ENCODE assay signal across 27 cellular contexts in genomic region chr2:22957441-22957840, GRCh38.
"Had no signal": no experiment of that assay in that cellular context is flagged by ENCODE, and none has a peak within 500 bp of the region (broad histone marks: within the 10 kb centered on the region; RNA-seq: fewer than 3 reads in every experiment).

No MANE protein-coding gene starts in this region.

- H3K4me2 ChIP-seq: PC-9 had no signal

- H3K27me3 ChIP-seq: brain microvascular endothelial cell had no signal

- H2AFZ ChIP-seq: PC-9 had no signal

- H3K27ac Mint-ChIP-seq: activated CD4-positive, alpha-beta memory T cell treated with anti-CD3 and anti-CD28 coated beads, Interleukin-2, amount 10 ng/mL, durations not matched to agents 7 days and 5 days; activated CD8-positive, alpha-beta memory T cell treated with anti-CD3 and anti-CD28 coated beads, Interleukin-2, amount 10 ng/mL, durations not matched to agents 7 days and 5 days; activated naive CD8-positive, alpha-beta T cell treated with anti-CD3 and anti-CD28 coated beads for 36 hours had no signal

- H3K9me3 Mint-ChIP-seq: activated CD4-positive, alpha-beta memory T cell treated with anti-CD3 and anti-CD28 coated beads, Interleukin-2, amount 10 ng/mL, durations not matched to agents 7 days and 5 days; activated naive CD8-positive, alpha-beta T cell treated with anti-CD3 and anti-CD28 coated beads for 36 hours had no signal

- ATAC-seq: activated CD8-positive, alpha-beta memory T cell treated with anti-CD3 and anti-CD28 coated beads, Interleukin-2, amount 10 ng/mL, durations not matched to agents 7 days and 5 days had no signal

- H3K36me3 Mint-ChIP-seq: activated CD8-positive, alpha-beta memory T cell treated with anti-CD3 and anti-CD28 coated beads, Interleukin-2, amount 10 ng/mL, durations not matched to agents 7 days and 5 days; activated naive CD8-positive, alpha-beta T cell treated with anti-CD3 and anti-CD28 coated beads for 36 hours had no signal

- H3K4me1 Mint-ChIP-seq: activated CD4-positive, alpha-beta memory T cell treated with anti-CD3 and anti-CD28 coated beads, Interleukin-2, amount 10 ng/mL, durations not matched to agents 7 days and 5 days; activated CD8-positive, alpha-beta memory T cell treated with anti-CD3 and anti-CD28 coated beads, Interleukin-2, amount 10 ng/mL, durations not matched to agents 7 days and 5 days; activated naive CD8-positive, alpha-beta T cell treated with anti-CD3 and anti-CD28 coated beads for 36 hours had no signal

- H3K27me3 Mint-ChIP-seq: activated CD4-positive, alpha-beta memory T cell treated with anti-CD3 and anti-CD28 coated beads, Interleukin-2, amount 10 ng/mL, durations not matched to agents 7 days and 5 days; activated CD8-positive, alpha-beta memory T cell treated with anti-CD3 and anti-CD28 coated beads, Interleukin-2, amount 10 ng/mL, durations not matched to agents 7 days and 5 days; activated naive CD8-positive, alpha-beta T cell treated with anti-CD3 and anti-CD28 coated beads for 36 hours had no signal

- H3K4me3 Mint-ChIP-seq: activated CD4-positive, alpha-beta memory T cell treated with anti-CD3 and anti-CD28 coated beads, Interleukin-2, amount 10 ng/mL, durations not matched to agents 7 days and 5 days; activated CD8-positive, alpha-beta memory T cell treated with anti-CD3 and anti-CD28 coated beads, Interleukin-2, amount 10 ng/mL, durations not matched to agents 7 days and 5 days; activated naive CD8-positive, alpha-beta T cell treated with anti-CD3 and anti-CD28 coated beads for 36 hours had no signal

- H3K36me3 ChIP-seq: brain microvascular endothelial cell, WERI-Rb-1 had no signal

- H3K4me3 ChIP-seq: PC-9 had no signal

- H3K27ac ChIP-seq: brain microvascular endothelial cell, PC-9, WERI-Rb-1 had no signal

- DNase-seq: activated CD4-positive, alpha-beta memory T cell treated with anti-CD3 and anti-CD28 coated beads, Interleukin-2, amount 10 ng/mL, durations not matched to agents 7 days and 5 days; activated CD4-positive, alpha-beta T cell treated with anti-CD3 and anti-CD28 coated beads for 1 hour; activated CD4-positive, alpha-beta T cell treated with anti-CD3 and anti-CD28 coated beads for 48 hours; activated CD4-positive, CD25-positive, alpha-beta regulatory T cell; activated CD8-positive, alpha-beta memory T cell treated with anti-CD3 and anti-CD28 coated beads for 24 hours; activated CD8-positive, alpha-beta memory T cell treated with anti-CD3 and anti-CD28 coated beads, Interleukin-2, amount 10 ng/mL, durations not matched to agents 7 days and 5 days; activated CD8-positive, alpha-beta memory T cell treated with anti-CD3 and anti-CD28 coated beads, Interleukin-2, amount 50 U/mL, for 48 hours; activated effector memory CD4-positive, alpha-beta T cell treated with anti-CD3 and anti-CD28 coated beads, Interleukin-2, amount 50 U/mL, for 16 hours; activated naive CD4-positive, alpha-beta T cell; activated naive CD4-positive, alpha-beta T cell treated with anti-CD3 and anti-CD28 coated beads, Interleukin-2, amount 50 U/mL, for 16 hours; activated naive CD8-positive, alpha-beta T cell treated with anti-CD3 and anti-CD28 coated beads for 36 hours; activated T-cell treated with anti-CD3 and anti-CD28 coated beads, Interleukin-2, amount 50 U/mL, for 48 hours; amniotic stem cell; aorta; brain microvascular endothelial cell; central memory CD4-positive, alpha-beta T cell; NCI-H1105; NCI-H1417 treated with DMSO at 0.1 percent for 48 hours; NCI-H1694 treated with DMSO at 0.1 percent for 48 hours; NCI-H2029; NCI-H2107; NCI-H226; NCI-H510A; PC-9; Right ventricle myocardium superior; T1000; WERI-Rb-1 had no signal
